Comparison of ENCODE assay signal across 19 cellular contexts in genomic region chr10:5314866-5315265, GRCh38. TPM values are rescaled to one million over a fixed set of nuclear protein-coding genes. Genes with fewer than 3 reads are reported as not detected.
DNase-seq lines count a peak whose midpoint lies in the region; ATAC-seq, FAIRE-seq and TF ChIP-seq lines count a peak whose summit lies in the region.
"Had no signal": no experiment of that assay in that cellular context is flagged by ENCODE, and none has a peak within 500 bp of the region (broad histone marks: within the 10 kb centered on the region; RNA-seq: fewer than 3 reads in every experiment).

No MANE protein-coding gene starts in this region.

- TF ChIP-seq CTCF in activated CD8-positive, alpha-beta T cell treated with anti-CD3 and anti-CD28 coated beads for 36 hours (IDR thresholded peaks at IDR 0.05): no peak
- TF ChIP-seq CTCF in body of pancreas (IDR thresholded peaks at IDR 0.05): no peak

- CTCF ChIA-PET in activated CD8-positive, alpha-beta T cell treated with anti-CD3 and anti-CD28 coated beads, Interleukin-2, amount 10 ng/mL, durations not matched to agents 7 days and 5 days (lab: Charles Lee): interaction anchor here (0.9 to 1.4 kb wide), 3 partner anchors 15 to 28 kb away, joined by 3 to 4 read pairs (median 3); no protein-coding TSS in a partner anchor
- CTCF ChIA-PET in activated CD8-positive, alpha-beta T cell treated with anti-CD3 and anti-CD28 coated beads for 36 hours (lab: Charles Lee): no interaction called here

- no peak for TF ChIP-seq POLR2A in body of pancreas (IDR thresholded peaks at IDR 0.05)
- no peak for TF ChIP-seq POLR2A in GM12891 (IDR thresholded peaks at IDR 0.05; ENCODE audit: low read depth, low read length)

- H3K4me3 ChIP-seq in body of pancreas: no peak overlapping the region
- H3K4me3 ChIP-seq: lower lobe of right lung, ovary, stomach had no signal

- peaks cover 9% of the 10 kb centered on the region for H3K9me3 Mint-ChIP-seq in activated CD8-positive, alpha-beta T cell treated with anti-CD3 and anti-CD28 coated beads, Interleukin-2, amount 10 ng/mL, durations not matched to agents 7 days and 5 days (ENCODE audit: insufficient read depth)
- peaks cover 3% of the 10 kb centered on the region for H3K9me3 Mint-ChIP-seq in activated CD8-positive, alpha-beta T cell treated with anti-CD3 and anti-CD28 coated beads for 36 hours
- H3K9me3 Mint-ChIP-seq: central memory CD8-positive, alpha-beta T cell had no signal

- H3K4me1 Mint-ChIP-seq in activated CD8-positive, alpha-beta T cell treated with anti-CD3 and anti-CD28 coated beads, Interleukin-2, amount 10 ng/mL, durations not matched to agents 7 days and 5 days (ENCODE audit: low read depth): peaks cover 68% of the 10 kb centered on the region
- peaks cover 45% of the 10 kb centered on the region for H3K4me1 Mint-ChIP-seq in activated CD8-positive, alpha-beta T cell treated with anti-CD3 and anti-CD28 coated beads for 36 hours (ENCODE audit: low read depth)

- WGBS in body of pancreas, 2 donors: 67 to 75% methylated on average over 7 of the region's 7 CpGs

- POLR2A ChIA-PET in activated CD8-positive, alpha-beta T cell treated with anti-CD3 and anti-CD28 coated beads, Interleukin-2, amount 10 ng/mL, durations not matched to agents 7 days and 5 days (lab: Charles Lee): no interaction called here
- POLR2A ChIA-PET in activated CD8-positive, alpha-beta T cell treated with anti-CD3 and anti-CD28 coated beads for 36 hours (lab: Charles Lee): no interaction called here

- no peak overlapping the region for H3K27ac ChIP-seq in body of pancreas
- H3K27ac ChIP-seq: C4-2B, lower lobe of right lung, ovary, stomach had no signal

- peak overlapping the region; percentile 74 for H3K27ac Mint-ChIP-seq in activated CD8-positive, alpha-beta T cell treated with anti-CD3 and anti-CD28 coated beads, Interleukin-2, amount 10 ng/mL, durations not matched to agents 7 days and 5 days
- no peak overlapping the region for H3K27ac Mint-ChIP-seq in activated CD8-positive, alpha-beta T cell treated with anti-CD3 and anti-CD28 coated beads for 36 hours

- H3K36me3 ChIP-seq in body of pancreas (replicated peaks in 1 of 2; ENCODE audit: insufficient read depth in 1 of 2, low read depth in 2 of 2): no peaks in the 10 kb centered on the region
- H3K36me3 ChIP-seq: lower lobe of right lung, ovary, stomach had no signal

- FAIRE-seq in GM12891 (lab: Jason Lieb, UNC): no peak

- H3K27me3 Mint-ChIP-seq in activated CD8-positive, alpha-beta T cell treated with anti-CD3 and anti-CD28 coated beads, Interleukin-2, amount 10 ng/mL, durations not matched to agents 7 days and 5 days (ENCODE audit: low read depth): no peaks in the 10 kb centered on the region
- no peaks in the 10 kb centered on the region for H3K27me3 Mint-ChIP-seq in activated CD8-positive, alpha-beta T cell treated with anti-CD3 and anti-CD28 coated beads for 36 hours

- H3K4me1 ChIP-seq in body of pancreas: no peaks in the 10 kb centered on the region
- H3K4me1 ChIP-seq: lower lobe of right lung, stomach had no signal

- no peaks in the 10 kb centered on the region for H3K27me3 ChIP-seq in body of pancreas
- H3K27me3 ChIP-seq: ovary, stomach had no signal

- no peak for DNase-seq in activated CD8-positive, alpha-beta T cell treated with anti-CD3 and anti-CD28 coated beads, Interleukin-2, amount 10 ng/mL, durations not matched to agents 7 days and 5 days
- DNase-seq in activated CD8-positive, alpha-beta T cell treated with anti-CD3 and anti-CD28 coated beads for 36 hours: no peak
- DNase-seq in NCI-H2081 treated with DMSO at 0.1 percent for 48 hours (lab: John Stamatoyannopoulos, UW): peak; percentile 30
- DNase-seq in body of pancreas: peak in 2 of 4 donors; percentile 19 to 30
- peak; percentile 33 for DNase-seq in renal cortical epithelial cell (ENCODE audit: low read depth)
- DNase-seq in GM12891 (ENCODE audit: insufficient read length, low spot score): no peak
- no peak for DNase-seq in iPS-NIHi7 (ENCODE audit: extremely low spot score)
- DNase-seq: amygdala, head of caudate nucleus, lower lobe of right lung, ovary, Right ventricle myocardium superior, stomach, T-helper 1 cell had no signal

- intact Hi-C loops in activated CD8-positive, alpha-beta T cell treated with anti-CD3 and anti-CD28 coated beads for 36 hours (cut with micrococcal nuclease): no loop called here
- intact Hi-C loops in body of pancreas (cut with DNase I): no loop called here

- ATAC-seq in activated CD8-positive, alpha-beta T cell treated with anti-CD3 and anti-CD28 coated beads, Interleukin-2, amount 10 ng/mL, durations not matched to agents 7 days and 5 days: no peak
- ATAC-seq in activated CD8-positive, alpha-beta T cell treated with anti-CD3 and anti-CD28 coated beads for 36 hours: no peak
- peak; percentile 47 for ATAC-seq in body of pancreas
- no peak for ATAC-seq in GM21723 (IDR thresholded peaks at IDR 0.05; ENCODE audit: unreplicated experiment)

- H3K4me3 Mint-ChIP-seq in activated CD8-positive, alpha-beta T cell treated with anti-CD3 and anti-CD28 coated beads, Interleukin-2, amount 10 ng/mL, durations not matched to agents 7 days and 5 days: no peak overlapping the region
- H3K4me3 Mint-ChIP-seq in activated CD8-positive, alpha-beta T cell treated with anti-CD3 and anti-CD28 coated beads for 36 hours: no peak overlapping the region
- H3K4me3 Mint-ChIP-seq: central memory CD8-positive, alpha-beta T cell had no signal

- H3K9me3 ChIP-seq in body of pancreas: no peaks in the 10 kb centered on the region
- H3K9me3 ChIP-seq: lower lobe of right lung, ovary had no signal

- H3K36me3 Mint-ChIP-seq in activated CD8-positive, alpha-beta T cell treated with anti-CD3 and anti-CD28 coated beads, Interleukin-2, amount 10 ng/mL, durations not matched to agents 7 days and 5 days (ENCODE audit: low read depth): peaks cover 32% of the 10 kb centered on the region
- no peaks in the 10 kb centered on the region for H3K36me3 Mint-ChIP-seq in activated CD8-positive, alpha-beta T cell treated with anti-CD3 and anti-CD28 coated beads for 36 hours (ENCODE audit: low read depth)

TF ChIP-seq in GM12891, 5 proteins besides CTCF, POLR2A, EP300 and RAD21:
- TF ChIP-seq TAF1 (IDR thresholded peaks at IDR 0.05; ENCODE audit: low read depth, low read length) (no peak), SPI1 (IDR thresholded peaks at IDR 0.05; ENCODE audit: low read depth, low read length) (no peak), POU2F2 (IDR thresholded peaks at IDR 0.05; ENCODE audit: low read depth, low read length) (no peak), PAX5 (IDR thresholded peaks at IDR 0.05; ENCODE audit: insufficient read depth, low read length, severe bottlenecking) (no peak), POLR2AphosphoS5 (IDR thresholded peaks at IDR 0.05; ENCODE audit: low read depth, low read length) (no peak)

RNA-seq across cellular contexts. Expression of gene UCN3, which starts 49.9 kb away (rescaled TPM):
- total RNA-seq in activated CD8-positive, alpha-beta T cell treated with anti-CD3 and anti-CD28 coated beads, Interleukin-2, amount 10 ng/mL, durations not matched to agents 7 days and 5 days: not detected
- total RNA-seq in activated CD8-positive, alpha-beta T cell treated with anti-CD3 and anti-CD28 coated beads for 36 hours: not detected
- 1 to 10 TPM in 1 of 2 donors, not detected in 1; 1.0 TPM for total RNA-seq in body of pancreas
- not detected in 2 replicates for total RNA-seq in renal cortical epithelial cell
- 0.08 TPM for polyA plus RNA-seq in GM12891 (2012; ENCODE audit: low read depth, missing spikeins)
- total RNA-seq: fibroblast of lung, ovary, Right ventricle myocardium superior, ureter had no signal
- polyA plus RNA-seq: fibroblast of lung, ovary had no signal

Comparison
In these comparisons a context has a peak if more than half of its experiments do, and no peak if none do; other contexts are left out.
1. DNase-seq: peak in NCI-H2081 treated with DMSO at 0.1 percent for 48 hours (single experiment) and renal cortical epithelial cell (single experiment); none in activated CD8-positive, alpha-beta T cell treated with anti-CD3 and anti-CD28 coated beads, Interleukin-2, amount 10 ng/mL, durations not matched to agents 7 days and 5 days (single experiment), activated CD8-positive, alpha-beta T cell treated with anti-CD3 and anti-CD28 coated beads for 36 hours (single experiment), GM12891 (single experiment) and iPS-NIHi7 (single experiment).